9 cellular contexts compared by ENCODE assay signal in genomic region chrX:39729834-39730670, GRCh38.
DNase-seq lines count a peak whose midpoint lies in the region; ATAC-seq and TF ChIP-seq lines count a peak whose summit lies in the region.
"Had no signal": no experiment of that assay in that cellular context is flagged by ENCODE, and none has a peak within 500 bp of the region (broad histone marks: within the 10 kb centered on the region; RNA-seq: fewer than 3 reads in every experiment).

No MANE protein-coding gene starts in this region.

- H3K9me3 ChIP-seq in BLaER1 treated with 17β-estradiol and CSF1 and Interleukin-3, amounts not matched to agents 10 nM and 100 nM (replicated peaks in 1 of 11): peaks cover 0 to 8% (median 4%) of the 10 kb centered on the region in 11 experiments; a peak in 5 of 22 replicates
- no peaks in the 10 kb centered on the region for H3K9me3 ChIP-seq in vagina

- TF ChIP-seq POLR2A in NB4 (IDR thresholded peaks at IDR 0.05; ENCODE audit: extremely low read depth, insufficient read length): no peak
- TF ChIP-seq POLR2A in vagina (IDR thresholded peaks at IDR 0.05): no peak

- no peaks in the 10 kb centered on the region for H3K27me3 ChIP-seq in BLaER1 treated with 17β-estradiol and CSF1 and Interleukin-3, amounts not matched to agents 10 nM and 100 nM
- no peaks in the 10 kb centered on the region for H3K27me3 ChIP-seq in vagina

- H3K9ac ChIP-seq in BLaER1 treated with 17β-estradiol and CSF1 and Interleukin-3, amounts not matched to agents 10 nM and 100 nM: peak overlapping the region in 6 of 11 experiments; percentile 18 to 56 (median 48); a peak in 10 of 22 replicates

- TF ChIP-seq CTCF in NB4 (IDR thresholded peaks at IDR 0.05; ENCODE audit: low read depth, low read length) (no peak), vagina (IDR thresholded peaks at IDR 0.05) (no peak)

- intact Hi-C loops in vagina (cut with DNase I): loop anchor here (5.0 to 10.0 kb wide), 3 partner anchors 285 to 427 kb away; partner anchors contain the start of gene BCOR

- 0 out of 20 replicates have a peak overlapping the region, but pooled peaks of 1 of the 10 experiments have one; percentile 33 for H3K4me3 ChIP-seq in BLaER1 treated with 17β-estradiol and CSF1 and Interleukin-3, amounts not matched to agents 10 nM and 100 nM
- H3K4me3 ChIP-seq in NB4 (ENCODE audit: low read depth, low read length) (no peak overlapping the region), vagina (no peak overlapping the region)

- DNase-seq in NB4 (ENCODE audit: low read depth) (peak; percentile 81), astrocyte of the hippocampus (ENCODE audit: low read depth, low spot score) (peak; percentile 79), mesenteric fat pad (ENCODE audit: low spot score) (peak; percentile 74), vagina (ENCODE audit: extremely low spot score in 2 of 2) (no peak)
- DNase-seq in stimulated activated naive CD4-positive, alpha-beta T cell (lab: John Stamatoyannopoulos, UW): no peak
- no peak for DNase-seq in NK-92 treated with Interleukin-12 subunit alpha and Interleukin-12 subunit beta, amount 100 ng/mL, for 24 hours (lab: John Stamatoyannopoulos, UW)
- DNase-seq: NCI-H187 had no signal

- no peaks in the 10 kb centered on the region for H3K36me3 ChIP-seq in BLaER1 treated with 17β-estradiol and CSF1 and Interleukin-3, amounts not matched to agents 10 nM and 100 nM
- no peaks in the 10 kb centered on the region for H3K36me3 ChIP-seq in vagina

- no peak for ATAC-seq in HG02678 (IDR thresholded peaks at IDR 0.05; ENCODE audit: unreplicated experiment)

- peak overlapping the region; percentile 47 to 79 (median 62) for H3K4me2 ChIP-seq in BLaER1 treated with 17β-estradiol and CSF1 and Interleukin-3, amounts not matched to agents 10 nM and 100 nM

- no peaks in the 10 kb centered on the region for H4K20me1 ChIP-seq in BLaER1 treated with 17β-estradiol and CSF1 and Interleukin-3, amounts not matched to agents 10 nM and 100 nM

- H3K4me1 ChIP-seq in BLaER1 treated with 17β-estradiol and CSF1 and Interleukin-3, amounts not matched to agents 10 nM and 100 nM: peaks cover 25 to 79% (median 56%) of the 10 kb centered on the region in 10 experiments
- H3K4me1 ChIP-seq in vagina: no peaks in the 10 kb centered on the region

- peak overlapping the region in 9 of 11 experiments; percentile 25 to 72 (median 51); a peak in 14 of 22 replicates for H3K27ac ChIP-seq in BLaER1 treated with 17β-estradiol and CSF1 and Interleukin-3, amounts not matched to agents 10 nM and 100 nM
- H3K27ac ChIP-seq in vagina: no peak overlapping the region

Comparison
In these comparisons a context has a peak if more than half of its experiments do, and no peak if none do; other contexts are left out.
1. DNase-seq: peak in NB4 (single experiment), astrocyte of the hippocampus (single experiment) and mesenteric fat pad (single experiment); none in stimulated activated naive CD4-positive, alpha-beta T cell (0 of 6), vagina (0 of 2) and NK-92 treated with Interleukin-12 subunit alpha and Interleukin-12 subunit beta, amount 100 ng/mL, for 24 hours (single experiment).